Comparison of ENCODE assay signal across 1 cellular context in genomic region chr18:79590191-79591039, GRCh38.
A peak's percentile ranks its signal among the peaks of the same experiment; 100 is the strongest.
TF ChIP-seq lines count a peak whose summit lies in the region.

No MANE protein-coding gene starts in this region.

TF ChIP-seq in HepG2, 621 proteins besides CTCF, POLR2A, EP300 and RAD21 (continued from another document):
- TF ChIP-seq DBP (CRISPR knock-in tag; IDR thresholded peaks at IDR 0.05; ENCODE audit: not compliant biosample characterization) (no peak), ZNF768 (CRISPR knock-in tag; IDR thresholded peaks at IDR 0.05) (0 out of 2 replicates have a peak, but pooled peaks have one; percentile 21), SALL1 (CRISPR knock-in tag; IDR thresholded peaks at IDR 0.05) (no peak; the same call in 1 of the 2 replicates), NR2F6 (IDR thresholded peaks at IDR 0.05) (no peak), NR2F6 (CRISPR knock-in tag; IDR thresholded peaks at IDR 0.05) (no peak), MXD1 (CRISPR knock-in tag; IDR thresholded peaks at IDR 0.05) (0 out of 2 replicates have a peak, but pooled peaks have one; percentile 7), ZNF264 (CRISPR knock-in tag; IDR thresholded peaks at IDR 0.05) (no peak), ZSCAN21 (CRISPR knock-in tag; IDR thresholded peaks at IDR 0.05; ENCODE audit: borderline replicate concordance) (0 out of 2 replicates have a peak, but pooled peaks have one; percentile 39)
- TF ChIP-seq, protein P1, sequence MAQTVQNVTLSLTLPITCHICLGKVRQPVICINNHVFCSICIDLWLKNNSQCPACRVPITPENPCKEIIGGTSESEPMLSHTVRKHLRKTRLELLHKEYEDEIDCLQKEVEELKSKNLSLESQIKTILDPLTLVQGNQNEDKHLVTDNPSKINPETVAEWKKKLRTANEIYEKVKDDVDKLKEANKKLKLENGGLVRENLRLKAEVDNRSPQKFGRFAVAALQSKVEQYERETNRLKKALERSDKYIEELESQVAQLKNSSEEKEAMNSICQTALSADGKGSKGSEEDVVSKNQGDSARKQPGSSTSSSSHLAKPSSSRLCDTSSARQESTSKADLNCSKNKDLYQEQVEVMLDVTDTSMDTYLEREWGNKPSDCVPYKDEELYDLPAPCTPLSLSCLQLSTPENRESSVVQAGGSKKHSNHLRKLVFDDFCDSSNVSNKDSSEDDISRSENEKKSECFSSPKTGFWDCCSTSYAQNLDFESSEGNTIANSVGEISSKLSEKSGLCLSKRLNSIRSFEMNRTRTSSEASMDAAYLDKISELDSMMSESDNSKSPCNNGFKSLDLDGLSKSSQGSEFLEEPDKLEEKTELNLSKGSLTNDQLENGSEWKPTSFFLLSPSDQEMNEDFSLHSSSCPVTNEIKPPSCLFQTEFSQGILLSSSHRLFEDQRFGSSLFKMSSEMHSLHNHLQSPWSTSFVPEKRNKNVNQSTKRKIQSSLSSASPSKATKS (CRISPR knock-in tag; IDR thresholded peaks at IDR 0.05): no peak
- TF ChIP-seq, protein P2, sequence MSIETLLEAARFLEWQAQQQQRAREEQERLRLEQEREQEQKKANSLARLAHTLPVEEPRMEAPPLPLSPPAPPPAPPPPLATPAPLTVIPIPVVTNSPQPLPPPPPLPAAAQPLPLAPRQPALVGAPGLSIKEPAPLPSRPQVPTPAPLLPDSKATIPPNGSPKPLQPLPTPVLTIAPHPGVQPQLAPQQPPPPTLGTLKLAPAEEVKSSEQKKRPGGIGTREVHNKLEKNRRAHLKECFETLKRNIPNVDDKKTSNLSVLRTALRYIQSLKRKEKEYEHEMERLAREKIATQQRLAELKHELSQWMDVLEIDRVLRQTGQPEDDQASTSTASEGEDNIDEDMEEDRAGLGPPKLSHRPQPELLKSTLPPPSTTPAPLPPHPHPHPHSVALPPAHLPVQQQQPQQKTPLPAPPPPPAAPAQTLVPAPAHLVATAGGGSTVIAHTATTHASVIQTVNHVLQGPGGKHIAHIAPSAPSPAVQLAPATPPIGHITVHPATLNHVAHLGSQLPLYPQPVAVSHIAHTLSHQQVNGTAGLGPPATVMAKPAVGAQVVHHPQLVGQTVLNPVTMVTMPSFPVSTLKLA (IDR thresholded peaks at IDR 0.05): peak; percentile 61
- TF ChIP-seq, protein P3, sequence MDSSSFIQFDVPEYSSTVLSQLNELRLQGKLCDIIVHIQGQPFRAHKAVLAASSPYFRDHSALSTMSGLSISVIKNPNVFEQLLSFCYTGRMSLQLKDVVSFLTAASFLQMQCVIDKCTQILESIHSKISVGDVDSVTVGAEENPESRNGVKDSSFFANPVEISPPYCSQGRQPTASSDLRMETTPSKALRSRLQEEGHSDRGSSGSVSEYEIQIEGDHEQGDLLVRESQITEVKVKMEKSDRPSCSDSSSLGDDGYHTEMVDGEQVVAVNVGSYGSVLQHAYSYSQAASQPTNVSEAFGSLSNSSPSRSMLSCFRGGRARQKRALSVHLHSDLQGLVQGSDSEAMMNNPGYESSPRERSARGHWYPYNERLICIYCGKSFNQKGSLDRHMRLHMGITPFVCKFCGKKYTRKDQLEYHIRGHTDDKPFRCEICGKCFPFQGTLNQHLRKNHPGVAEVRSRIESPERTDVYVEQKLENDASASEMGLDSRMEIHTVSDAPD (CRISPR knock-in tag; IDR thresholded peaks at IDR 0.05): no peak
